In the genomic region with DNA sequence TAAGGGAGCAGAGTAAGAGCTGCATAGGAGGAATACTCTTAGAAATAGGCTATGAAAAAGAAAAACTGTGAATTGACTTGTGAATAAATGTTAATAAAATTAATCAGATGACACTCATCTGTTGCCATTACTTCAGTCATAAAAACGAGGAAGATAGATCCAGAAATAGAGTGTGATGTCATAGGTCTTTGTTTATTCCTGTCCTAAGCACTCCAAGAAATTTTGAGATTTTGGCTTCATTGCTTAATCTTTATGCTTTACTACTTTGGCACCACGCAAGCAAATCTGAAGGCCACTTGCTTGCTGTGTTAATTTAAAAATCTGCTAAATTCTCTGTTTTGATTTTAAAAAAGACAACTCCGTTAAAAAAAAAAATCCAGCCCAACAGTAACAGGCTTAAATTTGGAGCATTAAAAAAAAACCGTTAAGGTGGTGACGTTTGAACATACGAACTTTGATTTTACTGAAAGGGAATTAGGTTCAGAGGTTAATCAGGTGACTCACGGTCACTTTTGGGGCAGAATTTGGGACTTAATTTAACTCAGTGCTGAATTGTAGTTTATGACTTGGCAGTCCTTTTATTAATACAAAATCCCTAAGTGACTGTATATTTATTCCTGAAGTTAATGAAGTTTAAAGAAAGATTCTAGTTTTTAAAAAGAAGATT, we compare ENCODE assay signal across 10 cellular contexts. TPM values are rescaled to one million over a fixed set of nuclear protein-coding genes. Genes with fewer than 3 reads are reported as not detected.
A peak's percentile ranks its signal among the peaks of the same experiment; 100 is the strongest.
DNase-seq lines count a peak whose midpoint lies in the region; ATAC-seq, FAIRE-seq and TF ChIP-seq lines count a peak whose summit lies in the region.
"Had no signal": no experiment of that assay in that cellular context is flagged by ENCODE, and none has a peak within 500 bp of the region (broad histone marks: within the 10 kb centered on the region; RNA-seq: fewer than 3 reads in every experiment).

No MANE protein-coding gene starts in this region.

- H3K9me3 Mint-ChIP-seq in activated CD4-positive, alpha-beta memory T cell treated with anti-CD3 and anti-CD28 coated beads for 36 hours = no peaks in the 10 kb centered on the region

- H3K4me1 ChIP-seq in skeletal muscle satellite cell (ENCODE audit: control insufficient read depth, insufficient read depth, low read length) = peaks cover 32% of the 10 kb centered on the region

- TF ChIP-seq CTCF in HFF-Myc (IDR thresholded peaks at IDR 0.05; ENCODE audit: low read depth, low read length, missing control alignments) = no peak
- TF ChIP-seq CTCF in SU-DHL-6 (IDR thresholded peaks at IDR 0.05; ENCODE audit: insufficient read depth, low read length, poor library complexity, severe bottlenecking) = no peak
- no peak for TF ChIP-seq CTCF in fibroblast of villous mesenchyme (IDR thresholded peaks at IDR 0.05; ENCODE audit: insufficient read depth, low read depth, low read length)

- DNase-seq in HFF-Myc (ENCODE audit: extremely low read depth, low read depth) (no peak), fibroblast of villous mesenchyme (ENCODE audit: low read depth) (peak; percentile 91), urothelium cell line (ENCODE audit: low spot score) (no peak), T1000 (lab: John Stamatoyannopoulos, UW) (no peak)
- DNase-seq in activated CD4-positive, alpha-beta memory T cell treated with anti-CD3 and anti-CD28 coated beads for 36 hours = no peak

- no peaks in the 10 kb centered on the region for H3F3A ChIP-seq in SU-DHL-6 (ENCODE audit: insufficient read depth)

- no peak overlapping the region for H3K27ac ChIP-seq in SU-DHL-6 (ENCODE audit: low read depth, low read length)
- H3K27ac ChIP-seq: HL-60 had no signal

- H3K36me3 Mint-ChIP-seq in activated CD4-positive, alpha-beta memory T cell treated with anti-CD3 and anti-CD28 coated beads for 36 hours = peaks cover 15% of the 10 kb centered on the region

- H3K4me1 Mint-ChIP-seq in activated CD4-positive, alpha-beta memory T cell treated with anti-CD3 and anti-CD28 coated beads for 36 hours (ENCODE audit: low read depth) = peaks cover 30% of the 10 kb centered on the region

- CTCF ChIA-PET in activated CD4-positive, alpha-beta memory T cell treated with anti-CD3 and anti-CD28 coated beads for 36 hours (lab: Charles Lee) = interaction anchor here (0.7 kb wide), 1 partner anchor 238 kb away, joined by 3 read pairs; no protein-coding TSS in a partner anchor

- peaks cover 17% of the 10 kb centered on the region for H4K20me1 ChIP-seq in SU-DHL-6 (ENCODE audit: low read depth, low read length)

- no peak for ATAC-seq in HG03025 (IDR thresholded peaks at IDR 0.05; ENCODE audit: low FRiP score, unreplicated experiment)

- H3K36me3 ChIP-seq in SU-DHL-6 (ENCODE audit: low read length) = peaks cover 31% of the 10 kb centered on the region
- H3K36me3 ChIP-seq in skeletal muscle satellite cell (ENCODE audit: insufficient read depth, low read length) = peaks cover 29% of the 10 kb centered on the region

- peaks cover 56% of the 10 kb centered on the region for H3K79me2 ChIP-seq in SU-DHL-6 (ENCODE audit: insufficient read depth, low read length)

- FAIRE-seq in urothelium cell line (lab: Jason Lieb, UNC) = no peak
- FAIRE-seq: colon had no signal

- intact Hi-C loops in activated CD4-positive, alpha-beta memory T cell treated with anti-CD3 and anti-CD28 coated beads for 36 hours (cut with micrococcal nuclease) = loop anchor here (5.0 to 10.0 kb wide), 2 partner anchors 104 to 1359 kb away; a partner anchor contains a TSS

- H3K27me3 ChIP-seq in SU-DHL-6 (ENCODE audit: low read length) (no peaks in the 10 kb centered on the region), skeletal muscle satellite cell (ENCODE audit: control insufficient read depth, insufficient read depth, low read length) (no peaks in the 10 kb centered on the region)

- peak overlapping the region; percentile 92 for H3K4me2 ChIP-seq in SU-DHL-6 (ENCODE audit: low read depth, low read length, poor library complexity, severe bottlenecking)
- H3K4me2 ChIP-seq in skeletal muscle satellite cell (ENCODE audit: low read length) = peak overlapping the region; percentile 91

- H2AFZ ChIP-seq in SU-DHL-6 (ENCODE audit: low read depth, low read length, severe bottlenecking) = no peak overlapping the region

- H3K9ac ChIP-seq in SU-DHL-6 (ENCODE audit: low read length) (no peak overlapping the region), skeletal muscle satellite cell (ENCODE audit: low read depth, low read length) (peak overlapping the region; percentile 98)

- no peaks in the 10 kb centered on the region for H3K27me3 Mint-ChIP-seq in activated CD4-positive, alpha-beta memory T cell treated with anti-CD3 and anti-CD28 coated beads for 36 hours

- H3K9me3 ChIP-seq in SU-DHL-6 (ENCODE audit: insufficient read depth, low read length) = no peaks in the 10 kb centered on the region
- H3K9me3 ChIP-seq in skeletal muscle satellite cell (replicated peaks; ENCODE audit: low read length) = no peaks in the 10 kb centered on the region

- H3K9me2 ChIP-seq in SU-DHL-6 (replicated peaks; ENCODE audit: insufficient read depth, low read length) = no peaks in the 10 kb centered on the region

- H3K27ac Mint-ChIP-seq in activated CD4-positive, alpha-beta memory T cell treated with anti-CD3 and anti-CD28 coated beads for 36 hours = no peak overlapping the region

- POLR2A ChIA-PET in activated CD4-positive, alpha-beta memory T cell treated with anti-CD3 and anti-CD28 coated beads for 36 hours (lab: Charles Lee) = no interaction called here

- H3K4me3 ChIP-seq in HFF-Myc (replicated peaks; ENCODE audit: low read depth, low read length) = peak overlapping the region; percentile 95; the same call in 1 of the 2 replicates
- H3K4me3 ChIP-seq in SU-DHL-6 (ENCODE audit: insufficient read depth, low read length, poor library complexity, severe bottlenecking) = no peak overlapping the region
- peak overlapping the region; percentile 99 for H3K4me3 ChIP-seq in fibroblast of villous mesenchyme (ENCODE audit: low read depth, low read length)
- peak overlapping the region; percentile 94 for H3K4me3 ChIP-seq in skeletal muscle satellite cell (ENCODE audit: low read length)

- no peak overlapping the region for H3K4me3 Mint-ChIP-seq in activated CD4-positive, alpha-beta memory T cell treated with anti-CD3 and anti-CD28 coated beads for 36 hours

RNA-seq across cellular contexts. Expression of a gene that starts 3.4 kb away (rescaled TPM):
- total RNA-seq in fibroblast of villous mesenchyme = 55.7 and 62.2 TPM in 2 replicates
- total RNA-seq in skeletal muscle satellite cell (2012; rRNA removed) = 33.0 and 45.9 TPM in 2 replicates
- 10 to 100 TPM; 43.4 to 49.7 TPM for total RNA-seq in activated CD4-positive, alpha-beta memory T cell treated with anti-CD3 and anti-CD28 coated beads for 36 hours

RNA-seq across cellular contexts. Expression of a gene that starts 27.2 kb away (rescaled TPM):
- 0.32 and 0.43 TPM in 2 replicates for total RNA-seq in fibroblast of villous mesenchyme
- total RNA-seq in skeletal muscle satellite cell (2012; rRNA removed) = under 0.01 and 0.76 TPM in 2 replicates
- under 1 TPM; 0.80 to 1.00 TPM for total RNA-seq in activated CD4-positive, alpha-beta memory T cell treated with anti-CD3 and anti-CD28 coated beads for 36 hours
